ENCODE assay signal across 30 cellular contexts in genomic region chr10:42523098-42523497, GRCh38.
"Had no signal": no experiment of that assay in that cellular context is flagged by ENCODE, and none has a peak within 500 bp of the region (broad histone marks: within the 10 kb centered on the region; RNA-seq: fewer than 3 reads in every experiment).

No MANE protein-coding gene starts in this region.

- ATAC-seq: naive thymus-derived CD4-positive, alpha-beta T cell; natural killer cell; pancreas; right cardiac atrium; sciatic nerve; stimulated activated memory B cell treated with anti-CD40 and anti-IgM and Interleukin-4, amounts not matched to agents 10 μg/mL and 1 μg/mL and 100 μg/mL, for 72 hours; stimulated activated naive CD8-positive, alpha-beta T cell treated with anti-CD3 and anti-CD28 coated beads, Interleukin-15, amount 100 ng/mL, for 72 hours; stimulated activated naive CD8-positive, alpha-beta T cell treated with anti-CD3 and anti-CD28 coated beads, Interleukin-15, Interleukin-2, amounts not matched to agents 100 U/mL and 50 U/mL, for 24 hours; upper lobe of right lung had no signal

- H3K27me3 Mint-ChIP-seq: naive thymus-derived CD4-positive, alpha-beta T cell; stimulated activated memory B cell treated with anti-CD40 and anti-IgM and Interleukin-4, amounts not matched to agents 10 μg/mL and 1 μg/mL and 100 μg/mL, for 72 hours; stimulated activated naive CD8-positive, alpha-beta T cell treated with anti-CD3 and anti-CD28 coated beads, Interleukin-15, amount 100 ng/mL, for 72 hours; type B pancreatic cell had no signal

- H3K4me1 Mint-ChIP-seq: naive thymus-derived CD4-positive, alpha-beta T cell; natural killer cell; nephron; neural progenitor cell; stimulated activated memory B cell treated with anti-CD40 and anti-IgM and Interleukin-4, amounts not matched to agents 10 μg/mL and 1 μg/mL and 100 μg/mL, for 72 hours; stimulated activated naive CD8-positive, alpha-beta T cell treated with anti-CD3 and anti-CD28 coated beads, Interleukin-15, amount 100 ng/mL, for 72 hours had no signal

- H3K4me3 Mint-ChIP-seq: naive thymus-derived CD4-positive, alpha-beta T cell; natural killer cell; nephron; neural progenitor cell; stimulated activated memory B cell treated with anti-CD40 and anti-IgM and Interleukin-4, amounts not matched to agents 10 μg/mL and 1 μg/mL and 100 μg/mL, for 72 hours; stimulated activated naive CD8-positive, alpha-beta T cell treated with anti-CD3 and anti-CD28 coated beads, Interleukin-15, amount 100 ng/mL, for 72 hours; type B pancreatic cell had no signal

- H3K4me2 ChIP-seq: neural progenitor cell, smooth muscle cell had no signal

- H3K9ac ChIP-seq: neural progenitor cell had no signal

- H3K27me3 ChIP-seq: neural progenitor cell, pancreas, spleen, suprapubic skin, testis, tibial artery, transverse colon, upper lobe of right lung, uterus had no signal

- H3K4me3 ChIP-seq: neural progenitor cell, pancreas, prostate gland, skin epidermis, smooth muscle cell, spleen, suprapubic skin, testis, tibial artery, transverse colon, upper lobe of right lung, uterus had no signal

- DNase-seq: naive thymus-derived CD4-positive, alpha-beta T cell; natural killer cell; occipital lobe; pancreas; retina; right cardiac atrium; spleen; stimulated activated CD4-positive, alpha-beta T cell treated with anti-CD3 and anti-CD28 coated beads, Interleukin-12 subunit alpha, Interleukin-12 subunit beta, amount 100 ng/mL, for 4 hours; stimulated activated CD4-positive, alpha-beta T cell treated with anti-CD3 and anti-CD28 coated beads, Interleukin-1b, Interleukin-23, amount 100 ng/mL, for 48 hours; stimulated activated CD4-positive, alpha-beta T cell treated with anti-CD3 and anti-CD28 coated beads, Interleukin-4, amount 100 ng/mL, for 1 hour; stimulated activated CD4-positive, alpha-beta T cell treated with anti-CD3 and anti-CD28 coated beads, Interleukin-4, amount 100 ng/mL, for 4 hours; stimulated activated CD8-positive, alpha-beta memory T cell treated with anti-CD3 and anti-CD28 coated beads, Interleukin-4, amount 100 ng/mL, for 48 hours; stimulated activated naive CD4-positive, alpha-beta T cell; stimulated activated naive CD8-positive, alpha-beta T cell treated with anti-CD3 and anti-CD28 coated beads, Interleukin-15, amount 100 ng/mL, for 72 hours; stimulated activated naive CD8-positive, alpha-beta T cell treated with anti-CD3 and anti-CD28 coated beads, Interleukin-15, Interleukin-2, amounts not matched to agents 100 U/mL and 50 U/mL, for 24 hours; substantia nigra; testis; tibial artery; transverse colon; upper lobe of right lung; uterus had no signal

- H3K4me1 ChIP-seq: neural progenitor cell, pancreas, prostate gland, spleen, suprapubic skin, testis, tibial artery, transverse colon, upper lobe of right lung, uterus had no signal

- H2AFZ ChIP-seq: neural progenitor cell had no signal

- H3K36me3 ChIP-seq: uterus had no signal

- H3K27ac Mint-ChIP-seq: naive thymus-derived CD4-positive, alpha-beta T cell; natural killer cell; nephron; neural progenitor cell; stimulated activated memory B cell treated with anti-CD40 and anti-IgM and Interleukin-4, amounts not matched to agents 10 μg/mL and 1 μg/mL and 100 μg/mL, for 72 hours; stimulated activated naive CD8-positive, alpha-beta T cell treated with anti-CD3 and anti-CD28 coated beads, Interleukin-15, amount 100 ng/mL, for 72 hours; type B pancreatic cell had no signal

- H3K27ac ChIP-seq: neural progenitor cell, pancreas, prostate gland, skin epidermis, spleen, suprapubic skin, testis, tibial artery, transverse colon, upper lobe of right lung, uterus had no signal

- H3K9me3 ChIP-seq: testis had no signal

- FAIRE-seq: pancreas had no signal
